In genomic region chr2:951224-952006, GRCh38 we compare ENCODE assay signal across 9 cellular contexts. TPM values are rescaled to one million over a fixed set of nuclear protein-coding genes. Genes with fewer than 3 reads are reported as not detected.
DNase-seq lines count a peak whose midpoint lies in the region; ATAC-seq and TF ChIP-seq lines count a peak whose summit lies in the region.
"Had no signal": no experiment of that assay in that cellular context is flagged by ENCODE, and none has a peak within 500 bp of the region (broad histone marks: within the 10 kb centered on the region; RNA-seq: fewer than 3 reads in every experiment).

No MANE protein-coding gene starts in this region.

- TF ChIP-seq CTCF in AG09309 (IDR thresholded peaks at IDR 0.05; ENCODE audit: control insufficient read depth, insufficient read depth, low read depth, low read length, missing control alignments) = no peak

- no peaks in the 10 kb centered on the region for H3K9me3 Mint-ChIP-seq in effector memory CD8-positive, alpha-beta T cell

- POLR2A ChIA-PET in HEK293T (lab: Yijun Ruan, JAX) = interaction anchor here (0.7 kb wide), 1 partner anchor 588 kb away, joined by 3 read pairs; no protein-coding TSS in a partner anchor

- no peak overlapping the region for H4K8ac ChIP-seq in neuronal stem cell (ENCODE audit: low read depth, low read length)

- H2AK5ac ChIP-seq in neuronal stem cell (ENCODE audit: low read depth, low read length) = peak overlapping the region; percentile 43

- H3K4me2 ChIP-seq in neuronal stem cell (ENCODE audit: insufficient read depth, low read length, poor library complexity, severe bottlenecking) = peak overlapping the region; percentile 87

- H3K27ac Mint-ChIP-seq in effector memory CD8-positive, alpha-beta T cell = no peak overlapping the region

- no peak overlapping the region for H4K91ac ChIP-seq in neuronal stem cell (ENCODE audit: low read depth, low read length, poor library complexity)

- H3K14ac ChIP-seq in neuronal stem cell (ENCODE audit: low read length) = peak overlapping the region; percentile 31

- H3K23ac ChIP-seq in neuronal stem cell (ENCODE audit: low read depth, low read length, poor library complexity) = no peak overlapping the region

- peak overlapping the region; percentile 52 for H2BK12ac ChIP-seq in neuronal stem cell (ENCODE audit: low read length)

- H3K9me3 ChIP-seq in neuronal stem cell (replicated peaks in 1 of 2; ENCODE audit: control insufficient read depth in 2 of 2, insufficient read depth in 1 of 2, low read depth in 1 of 2, low read length in 2 of 2) = no peaks in the 10 kb centered on the region

- peak overlapping the region; percentile 10 for H2AFZ ChIP-seq in neuronal stem cell (ENCODE audit: low read length)

- H3K79me1 ChIP-seq in neuronal stem cell (ENCODE audit: low read depth, low read length) = no peaks in the 10 kb centered on the region

- no peak for ATAC-seq in effector memory CD8-positive, alpha-beta T cell (replicated peaks)
- no peak for ATAC-seq in HG03521 (IDR thresholded peaks at IDR 0.05; ENCODE audit: unreplicated experiment)

- H3K27me3 Mint-ChIP-seq in effector memory CD8-positive, alpha-beta T cell = peaks cover 14 to 54% of the 10 kb centered on the region in 2 donors

- no CpG with 5 or more reads among the region's 34 CpGs for WGBS in neuronal stem cell (ENCODE audit: extremely low coverage in 2 of 2, insufficient read length in 2 of 2, insufficient replicate concordance in 1 of 2), 2 donors

- no peak overlapping the region for H2BK5ac ChIP-seq in neuronal stem cell (ENCODE audit: low read length)

- H3K36me3 ChIP-seq in neuronal stem cell (replicated peaks in 1 of 2; ENCODE audit: control insufficient read depth in 2 of 2, insufficient read depth in 2 of 2, low read length in 2 of 2) = no peaks in the 10 kb centered on the region

- H3K4me1 ChIP-seq in neuronal stem cell (ENCODE audit: control insufficient read depth in 2 of 2, insufficient read depth in 1 of 2, low read depth in 1 of 2, low read length in 2 of 2) = peaks cover 3% of the 10 kb centered on the region in 2 donors

- H3K27ac ChIP-seq in neuronal stem cell (replicated peaks; ENCODE audit: low read length) = no peak overlapping the region

- H3K4me1 Mint-ChIP-seq in effector memory CD8-positive, alpha-beta T cell (ENCODE audit: low read depth in 2 of 2) = peaks cover 2 to 4% of the 10 kb centered on the region in 2 donors

- H3K27me3 ChIP-seq in neuronal stem cell (ENCODE audit: control insufficient read depth in 3 of 3, insufficient read depth in 3 of 3, low read depth in 1 of 3, low read length in 3 of 3) = peaks cover 4 to 73% (median 23%) of the 10 kb centered on the region in 3 experiments

- no peak overlapping the region for H2BK120ac ChIP-seq in neuronal stem cell (ENCODE audit: low read depth, low read length)

- H2BK15ac ChIP-seq in neuronal stem cell (ENCODE audit: low read length) = no peak overlapping the region

- H3K4me3 Mint-ChIP-seq in effector memory CD8-positive, alpha-beta T cell = peak overlapping the region; percentile 63 to 71

- H3K18ac ChIP-seq in neuronal stem cell (ENCODE audit: low read length) = peak overlapping the region; percentile 82

- CTCF ChIA-PET in HEK293T (lab: Yijun Ruan, JAX) = no interaction called here

- H3K4me3 ChIP-seq in AG09309 (ENCODE audit: control insufficient read depth, low read depth, low read length) = peak overlapping the region; percentile 54
- H3K4me3 ChIP-seq in neuronal stem cell (ENCODE audit: low read length in 2 of 2) = peak overlapping the region in 1 of 2 donors; percentile 90

- no peak overlapping the region for H3K9ac ChIP-seq in neuronal stem cell (ENCODE audit: low read depth, low read length, poor library complexity)

- H3K36me3 Mint-ChIP-seq in effector memory CD8-positive, alpha-beta T cell (ENCODE audit: insufficient read depth) = no peaks in the 10 kb centered on the region

- H3K4ac ChIP-seq in neuronal stem cell (ENCODE audit: low read length) = no peak overlapping the region

- DNase-seq in AG09309 (ENCODE audit: low read depth) (no peak), HEK293T (ENCODE audit: extremely low spot score) (no peak), neuronal stem cell (ENCODE audit: low spot score) (no peak), DMS53 treated with DMSO at 0.1 percent for 48 hours (lab: John Stamatoyannopoulos, UW; ENCODE audit: unreplicated experiment) (no peak), KG1 (lab: John Stamatoyannopoulos, UW) (no peak)
- DNase-seq in effector memory CD8-positive, alpha-beta T cell = no peak
- no peak for DNase-seq in activated CD4-positive, alpha-beta T cell treated with anti-CD3 and anti-CD28 coated beads, Interleukin-2, amount 50 U/mL, for 4 hours
- DNase-seq: GF-D8 had no signal

TF ChIP-seq in HEK293T, 16 proteins besides CTCF, POLR2A, EP300 and RAD21:
- TF ChIP-seq L3MBTL2 (conservative IDR thresholded peaks at IDR 0.05) (peak; percentile 23; the same call in 1 of the 2 replicates), FOXA1 (IDR thresholded peaks at IDR 0.05) (no peak)
TF ChIP-seq in HEK293T: peak in this region for 1.

RNA-seq across cellular contexts. Expression of gene SNTG2, which starts 0.8 kb away (rescaled TPM):
- 2.0 TPM for polyA plus RNA-seq in neuronal stem cell (2013, experiment 1 of 2)
- polyA plus RNA-seq in neuronal stem cell (2013, experiment 2 of 2) = 1.6 TPM
